ENCODE assay signal across 8 cellular contexts in the genomic region with DNA sequence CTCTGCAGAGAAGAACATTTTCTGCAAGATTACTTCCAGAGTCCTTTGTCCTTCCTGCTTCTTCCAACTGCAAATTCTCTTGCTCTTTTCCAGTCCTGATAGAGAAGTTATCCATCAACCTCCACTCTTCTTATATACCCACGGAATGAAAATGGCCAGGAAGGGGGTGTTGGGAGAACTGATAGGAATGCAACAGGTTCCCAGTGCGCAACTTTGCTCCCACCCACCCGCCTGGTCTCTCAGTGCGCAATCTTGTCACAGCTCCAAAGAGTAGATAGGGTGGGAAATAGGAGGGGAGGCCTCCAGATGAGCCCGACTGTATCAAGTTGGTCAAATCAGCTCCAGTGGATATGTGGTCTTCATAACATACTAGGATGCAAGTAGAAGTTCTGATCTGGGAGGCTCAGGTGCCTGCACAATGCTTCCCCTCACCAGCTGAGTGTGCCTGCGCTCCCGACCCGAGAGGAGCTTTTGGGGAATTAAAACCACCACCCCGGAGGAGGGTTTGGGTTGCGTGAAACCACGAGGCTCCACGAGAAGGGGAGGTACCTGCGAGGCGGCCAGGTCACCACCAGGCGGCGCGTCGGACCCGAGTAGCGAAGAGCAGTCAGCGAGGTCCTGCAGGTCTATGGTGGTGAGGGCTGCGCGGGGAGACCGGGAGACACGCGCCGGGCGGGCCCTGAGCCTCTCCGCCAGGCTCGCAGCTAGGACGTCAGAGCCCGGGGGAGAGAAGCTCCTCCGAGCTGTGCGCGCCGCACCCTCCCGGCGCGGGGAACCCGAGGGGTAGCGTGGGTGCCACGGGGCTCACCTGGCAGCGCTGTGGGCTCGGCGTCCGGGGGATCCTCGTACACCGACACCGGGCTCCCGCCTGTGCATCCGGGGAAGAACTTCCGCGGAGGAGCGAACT. TPM values are rescaled to one million over a fixed set of nuclear protein-coding genes. Genes with fewer than 3 reads are reported as not detected.
DNase-seq lines count a peak whose midpoint lies in the region; ATAC-seq and TF ChIP-seq lines count a peak whose summit lies in the region.

No MANE protein-coding gene starts in this region.

- H3K9ac ChIP-seq in Karpas-422 (ENCODE audit: low read length) = peak overlapping the region; percentile 71

- H3K4me3 ChIP-seq in Karpas-422 (ENCODE audit: low read length) (peak overlapping the region; percentile 75), iPS-11a (ENCODE audit: low read depth, low read length) (peak overlapping the region; percentile 40)

- H3K4me1 ChIP-seq in Karpas-422 (ENCODE audit: low read length) = peaks cover 27% of the 10 kb centered on the region

- H3K9me3 ChIP-seq in Karpas-422 (ENCODE audit: low read length) = no peaks in the 10 kb centered on the region

- no peaks in the 10 kb centered on the region for H3K36me3 ChIP-seq in Karpas-422 (ENCODE audit: insufficient read depth, low read length)

- no peaks in the 10 kb centered on the region for H3K9me3 Mint-ChIP-seq in activated naive CD8-positive, alpha-beta T cell treated with anti-CD3 and anti-CD28 coated beads, Interleukin-2, amount 10 ng/mL, durations not matched to agents 7 days and 5 days

- no peaks in the 10 kb centered on the region for H3K36me3 Mint-ChIP-seq in activated naive CD8-positive, alpha-beta T cell treated with anti-CD3 and anti-CD28 coated beads, Interleukin-2, amount 10 ng/mL, durations not matched to agents 7 days and 5 days

- no peaks in the 10 kb centered on the region for H4K20me1 ChIP-seq in Karpas-422 (ENCODE audit: insufficient read depth, low read depth, low read length)

- H3K27me3 Mint-ChIP-seq in activated naive CD8-positive, alpha-beta T cell treated with anti-CD3 and anti-CD28 coated beads, Interleukin-2, amount 10 ng/mL, durations not matched to agents 7 days and 5 days = peaks cover 90% of the 10 kb centered on the region

- H3K27ac ChIP-seq in Karpas-422 (ENCODE audit: low read length) (no peak overlapping the region), RWPE1 (peak overlapping the region; percentile 83)

- peak; percentile 93 for TF ChIP-seq CTCF in RWPE1 (conservative IDR thresholded peaks at IDR 0.05; ENCODE audit: low read depth)

- peak overlapping the region; percentile 99 for H2AFZ ChIP-seq in Karpas-422 (ENCODE audit: low read length)

- peak; percentile 47 for ATAC-seq in GM21737 (IDR thresholded peaks at IDR 0.05; ENCODE audit: unreplicated experiment)
- peak; percentile 68 for ATAC-seq in activated naive CD8-positive, alpha-beta T cell treated with anti-CD3 and anti-CD28 coated beads, Interleukin-2, amount 10 ng/mL, durations not matched to agents 7 days and 5 days (ENCODE audit: low read depth)

- H3K79me2 ChIP-seq in Karpas-422 (ENCODE audit: low read length) = no peaks in the 10 kb centered on the region

- no peaks in the 10 kb centered on the region for H3K27me3 ChIP-seq in Karpas-422 (ENCODE audit: low read length)

- peak; percentile 92 for DNase-seq in Daoy (ENCODE audit: low read depth)
- peak; percentile 95 for DNase-seq in Karpas-422
- DNase-seq in RWPE1 (ENCODE audit: low spot score) = peak; percentile 93
- peak; percentile 76 for DNase-seq in activated naive CD8-positive, alpha-beta T cell treated with anti-CD3 and anti-CD28 coated beads, Interleukin-2, amount 10 ng/mL, durations not matched to agents 7 days and 5 days
- peak; percentile 86 for DNase-seq in stimulated activated CD4-positive, alpha-beta T cell treated with anti-CD3 and anti-CD28 coated beads, Interleukin-15, amount 100 ng/mL, for 24 hours
- no peak for DNase-seq in GF-D8 (lab: John Stamatoyannopoulos, UW)

- H3K27ac Mint-ChIP-seq in activated naive CD8-positive, alpha-beta T cell treated with anti-CD3 and anti-CD28 coated beads, Interleukin-2, amount 10 ng/mL, durations not matched to agents 7 days and 5 days = no peak overlapping the region

- peaks cover 29% of the 10 kb centered on the region for H3K4me1 Mint-ChIP-seq in activated naive CD8-positive, alpha-beta T cell treated with anti-CD3 and anti-CD28 coated beads, Interleukin-2, amount 10 ng/mL, durations not matched to agents 7 days and 5 days

- H3K9me2 ChIP-seq in Karpas-422 (replicated peaks; ENCODE audit: insufficient read depth, low read length) = no peaks in the 10 kb centered on the region

- peak overlapping the region; percentile 68 for H3K4me3 Mint-ChIP-seq in activated naive CD8-positive, alpha-beta T cell treated with anti-CD3 and anti-CD28 coated beads, Interleukin-2, amount 10 ng/mL, durations not matched to agents 7 days and 5 days

- CTCF ChIA-PET in RWPE1 (lab: Yijun Ruan, JAX) = interaction anchor here (0.6 to 2.0 kb wide), 16 partner anchors 8 to 559 kb away, joined by 3 to 9 read pairs (median 4); partner anchors contain the start of genes DHX29 and MTREX

- peak overlapping the region; percentile 93 for H3K4me2 ChIP-seq in Karpas-422 (ENCODE audit: low read depth, low read length, poor library complexity, severe bottlenecking)

- POLR2A ChIA-PET in RWPE1 (lab: Yijun Ruan, JAX; ENCODE audit: low non-redundant PET) = no interaction called here
- POLR2A ChIA-PET in activated naive CD8-positive, alpha-beta T cell treated with anti-CD3 and anti-CD28 coated beads, Interleukin-2, amount 10 ng/mL, durations not matched to agents 7 days and 5 days (lab: Charles Lee) = interaction anchor here (1.0 kb wide), 1 partner anchor 81 kb away, joined by 3 read pairs; no protein-coding TSS in a partner anchor

RNA-seq across cellular contexts. Expression of gene MCIDAS, which starts 0.8 kb away (rescaled TPM):
- total RNA-seq in Daoy (2014; rRNA removed; shearing (Covaris generic)) = 0.95 and 2.1 TPM in 2 replicates
- total RNA-seq in Karpas-422 (2014; rRNA removed; shearing (Covaris generic); ENCODE audit: low replicate concordance) = 0.14 and 0.37 TPM in 2 replicates
- total RNA-seq in activated naive CD8-positive, alpha-beta T cell treated with anti-CD3 and anti-CD28 coated beads, Interleukin-2, amount 10 ng/mL, durations not matched to agents 7 days and 5 days = not detected

RNA-seq across cellular contexts. Expression of gene CCNO, which starts 7.1 kb away (rescaled TPM):
- 6.2 and 7.1 TPM in 2 replicates for total RNA-seq in Daoy (2014; rRNA removed; shearing (Covaris generic))
- 2.2 and 5.0 TPM in 2 replicates for total RNA-seq in Karpas-422 (2014; rRNA removed; shearing (Covaris generic); ENCODE audit: low replicate concordance)
- not detected for total RNA-seq in activated naive CD8-positive, alpha-beta T cell treated with anti-CD3 and anti-CD28 coated beads, Interleukin-2, amount 10 ng/mL, durations not matched to agents 7 days and 5 days

RNA-seq across cellular contexts. Expression of gene CDC20B, which starts 53.3 kb away (rescaled TPM):
- not detected in 2 replicates for total RNA-seq in Daoy (2014; rRNA removed; shearing (Covaris generic))
- not detected in 2 replicates for total RNA-seq in Karpas-422 (2014; rRNA removed; shearing (Covaris generic); ENCODE audit: low replicate concordance)
- total RNA-seq in activated naive CD8-positive, alpha-beta T cell treated with anti-CD3 and anti-CD28 coated beads, Interleukin-2, amount 10 ng/mL, durations not matched to agents 7 days and 5 days = under 1 TPM; 0.28 to 0.48 TPM
